ENCODE assay signal across 1 cellular context in the genomic region with DNA sequence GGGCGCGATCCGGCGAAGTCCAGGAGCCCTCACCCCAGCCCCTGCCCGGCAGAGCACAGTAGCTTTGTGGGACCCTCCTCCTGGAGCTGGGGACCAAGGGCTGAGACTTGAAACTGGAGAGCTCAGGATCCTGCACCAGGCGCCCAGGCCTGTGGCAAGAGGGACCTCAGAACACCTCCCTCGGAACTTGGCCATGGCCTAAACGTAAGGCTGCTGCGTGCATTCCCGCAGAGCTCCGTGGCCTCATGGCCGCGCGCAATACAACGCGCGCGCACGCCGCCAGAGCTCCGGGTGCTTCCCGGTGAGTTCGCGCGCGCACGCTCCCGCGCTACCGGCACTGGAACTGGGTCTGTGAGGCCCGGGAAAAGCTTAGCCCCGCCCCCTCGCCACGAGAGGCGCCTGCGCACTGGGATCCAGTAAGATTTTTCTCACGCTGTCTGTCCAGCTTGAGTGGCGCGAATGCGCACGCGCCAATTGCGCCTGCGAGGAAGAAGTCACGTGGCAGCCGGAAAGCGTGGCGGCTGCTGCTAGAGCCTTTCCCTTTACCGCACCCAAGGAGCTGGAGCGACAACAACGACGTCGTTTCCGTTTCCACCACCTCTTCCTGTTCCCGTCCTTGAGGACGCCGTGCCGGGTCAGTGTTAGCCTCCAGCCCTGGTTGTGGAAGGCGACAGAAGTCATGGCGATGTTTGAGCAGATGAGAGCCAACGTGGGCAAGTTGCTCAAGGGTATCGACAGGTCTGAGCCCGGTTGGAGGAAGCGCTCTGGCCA.
TF ChIP-seq lines count a peak whose summit lies in the region.

A gene with protein sequence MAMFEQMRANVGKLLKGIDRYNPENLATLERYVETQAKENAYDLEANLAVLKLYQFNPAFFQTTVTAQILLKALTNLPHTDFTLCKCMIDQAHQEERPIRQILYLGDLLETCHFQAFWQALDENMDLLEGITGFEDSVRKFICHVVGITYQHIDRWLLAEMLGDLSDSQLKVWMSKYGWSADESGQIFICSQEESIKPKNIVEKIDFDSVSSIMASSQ (plus strand): TSS at position 599 of the 771 bp plus-strand sequence. CDS start 81 bp downstream, at position 680.

TF ChIP-seq in A549, 52 proteins besides CTCF, POLR2A, EP300 and RAD21 (continued from another document):
- TF ChIP-seq, protein P1, sequence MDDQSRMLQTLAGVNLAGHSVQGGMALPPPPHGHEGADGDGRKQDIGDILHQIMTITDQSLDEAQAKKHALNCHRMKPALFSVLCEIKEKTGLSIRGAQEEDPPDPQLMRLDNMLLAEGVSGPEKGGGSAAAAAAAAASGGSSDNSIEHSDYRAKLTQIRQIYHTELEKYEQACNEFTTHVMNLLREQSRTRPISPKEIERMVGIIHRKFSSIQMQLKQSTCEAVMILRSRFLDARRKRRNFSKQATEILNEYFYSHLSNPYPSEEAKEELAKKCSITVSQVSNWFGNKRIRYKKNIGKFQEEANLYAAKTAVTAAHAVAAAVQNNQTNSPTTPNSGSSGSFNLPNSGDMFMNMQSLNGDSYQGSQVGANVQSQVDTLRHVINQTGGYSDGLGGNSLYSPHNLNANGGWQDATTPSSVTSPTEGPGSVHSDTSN (IDR thresholded peaks at IDR 0.05) = no peak
- TF ChIP-seq CBX2 (IDR thresholded peaks at IDR 0.05; ENCODE audit: borderline replicate concordance, low read depth) = no peak
- TF ChIP-seq NR3C1 (IDR thresholded peaks at IDR 0.05) = no peak
- TF ChIP-seq ZNF302 (CRISPR knock-in tag; IDR thresholded peaks at IDR 0.05) = no peak
- TF ChIP-seq TFCP2L1 (CRISPR knock-in tag; IDR thresholded peaks at IDR 0.05) = peak; percentile 90
- no peak for TF ChIP-seq HEYL (CRISPR knock-in tag; IDR thresholded peaks at IDR 0.05)
- TF ChIP-seq HOXB5 (CRISPR knock-in tag; IDR thresholded peaks at IDR 0.05) = peak; percentile 88
- no peak for TF ChIP-seq JUNB (IDR thresholded peaks at IDR 0.05)
- peak; percentile 95 for TF ChIP-seq TP53 (CRISPR knock-in tag; IDR thresholded peaks at IDR 0.05)
- TF ChIP-seq EHF (CRISPR knock-in tag; IDR thresholded peaks at IDR 0.05) = peak; percentile 77; the same call in 1 of the 2 replicates
- peak; percentile 42; the same call in 1 of the 2 replicates for TF ChIP-seq FOXS1 (CRISPR knock-in tag; IDR thresholded peaks at IDR 0.05)
- TF ChIP-seq, protein P2, sequence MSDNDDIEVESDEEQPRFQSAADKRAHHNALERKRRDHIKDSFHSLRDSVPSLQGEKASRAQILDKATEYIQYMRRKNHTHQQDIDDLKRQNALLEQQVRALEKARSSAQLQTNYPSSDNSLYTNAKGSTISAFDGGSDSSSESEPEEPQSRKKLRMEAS (IDR thresholded peaks at IDR 0.05) = peak; percentile 99
- TF ChIP-seq EHMT2 (IDR thresholded peaks at IDR 0.05; ENCODE audit: low read depth) = no peak
- no peak for TF ChIP-seq NFE2L2 (conservative IDR thresholded peaks at IDR 0.05; ENCODE audit: low read length)
- no peak for TF ChIP-seq POLR2AphosphoS2 (conservative IDR thresholded peaks at IDR 0.05; ENCODE audit: low read length)
- no peak for TF ChIP-seq ESRRA (IDR thresholded peaks at IDR 0.05; ENCODE audit: borderline replicate concordance, low read length)
- no peak for TF ChIP-seq CBX8 (IDR thresholded peaks at IDR 0.05)
- TF ChIP-seq BHLHE40 (IDR thresholded peaks at IDR 0.05; ENCODE audit: low read depth, low read length) = peak; percentile 70; the same call in 1 of the 2 replicates
- TF ChIP-seq KDM1A (IDR thresholded peaks at IDR 0.05; ENCODE audit: low read depth) = no peak
- TF ChIP-seq, protein P3, sequence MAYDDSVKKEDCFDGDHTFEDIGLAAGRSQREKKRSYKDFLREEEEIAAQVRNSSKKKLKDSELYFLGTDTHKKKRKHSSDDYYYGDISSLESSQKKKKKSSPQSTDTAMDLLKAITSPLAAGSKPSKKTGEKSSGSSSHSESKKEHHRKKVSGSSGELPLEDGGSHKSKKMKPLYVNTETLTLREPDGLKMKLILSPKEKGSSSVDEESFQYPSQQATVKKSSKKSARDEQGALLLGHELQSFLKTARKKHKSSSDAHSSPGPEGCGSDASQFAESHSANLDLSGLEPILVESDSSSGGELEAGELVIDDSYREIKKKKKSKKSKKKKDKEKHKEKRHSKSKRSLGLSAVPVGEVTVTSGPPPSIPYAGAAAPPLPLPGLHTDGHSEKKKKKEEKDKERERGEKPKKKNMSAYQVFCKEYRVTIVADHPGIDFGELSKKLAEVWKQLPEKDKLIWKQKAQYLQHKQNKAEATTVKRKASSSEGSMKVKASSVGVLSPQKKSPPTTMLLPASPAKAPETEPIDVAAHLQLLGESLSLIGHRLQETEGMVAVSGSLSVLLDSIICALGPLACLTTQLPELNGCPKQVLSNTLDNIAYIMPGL (CRISPR knock-in tag; IDR thresholded peaks at IDR 0.05; ENCODE audit: borderline replicate concordance) = peak; percentile 71; the same call in 1 of the 2 replicates
- no peak for TF ChIP-seq RNF2 (IDR thresholded peaks at IDR 0.05; ENCODE audit: borderline replicate concordance, low read depth)
- no peak for TF ChIP-seq ZC3H11A (IDR thresholded peaks at IDR 0.05)
- TF ChIP-seq SMC3 (IDR thresholded peaks at IDR 0.05) = peak; percentile 26; the same call in 1 of the 3 replicates
- TF ChIP-seq HOXB13 (CRISPR knock-in tag; IDR thresholded peaks at IDR 0.05; ENCODE audit: low read depth) = peak; percentile 89; the same call in 1 of the 2 replicates
- TF ChIP-seq FOSB (CRISPR knock-in tag; IDR thresholded peaks at IDR 0.05) = no peak
- no peak for TF ChIP-seq CHD4 (IDR thresholded peaks at IDR 0.05; ENCODE audit: borderline replicate concordance)
- TF ChIP-seq, protein P4, sequence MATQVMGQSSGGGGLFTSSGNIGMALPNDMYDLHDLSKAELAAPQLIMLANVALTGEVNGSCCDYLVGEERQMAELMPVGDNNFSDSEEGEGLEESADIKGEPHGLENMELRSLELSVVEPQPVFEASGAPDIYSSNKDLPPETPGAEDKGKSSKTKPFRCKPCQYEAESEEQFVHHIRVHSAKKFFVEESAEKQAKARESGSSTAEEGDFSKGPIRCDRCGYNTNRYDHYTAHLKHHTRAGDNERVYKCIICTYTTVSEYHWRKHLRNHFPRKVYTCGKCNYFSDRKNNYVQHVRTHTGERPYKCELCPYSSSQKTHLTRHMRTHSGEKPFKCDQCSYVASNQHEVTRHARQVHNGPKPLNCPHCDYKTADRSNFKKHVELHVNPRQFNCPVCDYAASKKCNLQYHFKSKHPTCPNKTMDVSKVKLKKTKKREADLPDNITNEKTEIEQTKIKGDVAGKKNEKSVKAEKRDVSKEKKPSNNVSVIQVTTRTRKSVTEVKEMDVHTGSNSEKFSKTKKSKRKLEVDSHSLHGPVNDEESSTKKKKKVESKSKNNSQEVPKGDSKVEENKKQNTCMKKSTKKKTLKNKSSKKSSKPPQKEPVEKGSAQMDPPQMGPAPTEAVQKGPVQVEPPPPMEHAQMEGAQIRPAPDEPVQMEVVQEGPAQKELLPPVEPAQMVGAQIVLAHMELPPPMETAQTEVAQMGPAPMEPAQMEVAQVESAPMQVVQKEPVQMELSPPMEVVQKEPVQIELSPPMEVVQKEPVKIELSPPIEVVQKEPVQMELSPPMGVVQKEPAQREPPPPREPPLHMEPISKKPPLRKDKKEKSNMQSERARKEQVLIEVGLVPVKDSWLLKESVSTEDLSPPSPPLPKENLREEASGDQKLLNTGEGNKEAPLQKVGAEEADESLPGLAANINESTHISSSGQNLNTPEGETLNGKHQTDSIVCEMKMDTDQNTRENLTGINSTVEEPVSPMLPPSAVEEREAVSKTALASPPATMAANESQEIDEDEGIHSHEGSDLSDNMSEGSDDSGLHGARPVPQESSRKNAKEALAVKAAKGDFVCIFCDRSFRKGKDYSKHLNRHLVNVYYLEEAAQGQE (IDR thresholded peaks at IDR 0.05) = no peak
- no peak for TF ChIP-seq ZFP36 (IDR thresholded peaks at IDR 0.05; ENCODE audit: borderline replicate concordance, partially characterized antibody)
- TF ChIP-seq MAZ (IDR thresholded peaks at IDR 0.05; ENCODE audit: borderline replicate concordance, low read depth, low read length) = no peak
- no peak for TF ChIP-seq HOXA7 (CRISPR knock-in tag; IDR thresholded peaks at IDR 0.05)
- TF ChIP-seq, protein P5, sequence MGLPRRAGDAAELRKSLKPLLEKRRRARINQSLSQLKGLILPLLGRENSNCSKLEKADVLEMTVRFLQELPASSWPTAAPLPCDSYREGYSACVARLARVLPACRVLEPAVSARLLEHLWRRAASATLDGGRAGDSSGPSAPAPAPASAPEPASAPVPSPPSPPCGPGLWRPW (IDR thresholded peaks at IDR 0.05) = no peak
- TF ChIP-seq, protein P6, sequence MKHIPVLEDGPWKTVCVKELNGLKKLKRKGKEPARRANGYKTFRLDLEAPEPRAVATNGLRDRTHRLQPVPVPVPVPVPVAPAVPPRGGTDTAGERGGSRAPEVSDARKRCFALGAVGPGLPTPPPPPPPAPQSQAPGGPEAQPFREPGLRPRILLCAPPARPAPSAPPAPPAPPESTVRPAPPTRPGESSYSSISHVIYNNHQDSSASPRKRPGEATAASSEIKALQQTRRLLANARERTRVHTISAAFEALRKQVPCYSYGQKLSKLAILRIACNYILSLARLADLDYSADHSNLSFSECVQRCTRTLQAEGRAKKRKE (CRISPR knock-in tag; IDR thresholded peaks at IDR 0.05; ENCODE audit: low read depth) = peak; percentile 45; the same call in 1 of the 2 replicates
- no peak; the same call in 1 of the 2 replicates for TF ChIP-seq RFX5 (IDR thresholded peaks at IDR 0.05)
- TF ChIP-seq, protein P7, sequence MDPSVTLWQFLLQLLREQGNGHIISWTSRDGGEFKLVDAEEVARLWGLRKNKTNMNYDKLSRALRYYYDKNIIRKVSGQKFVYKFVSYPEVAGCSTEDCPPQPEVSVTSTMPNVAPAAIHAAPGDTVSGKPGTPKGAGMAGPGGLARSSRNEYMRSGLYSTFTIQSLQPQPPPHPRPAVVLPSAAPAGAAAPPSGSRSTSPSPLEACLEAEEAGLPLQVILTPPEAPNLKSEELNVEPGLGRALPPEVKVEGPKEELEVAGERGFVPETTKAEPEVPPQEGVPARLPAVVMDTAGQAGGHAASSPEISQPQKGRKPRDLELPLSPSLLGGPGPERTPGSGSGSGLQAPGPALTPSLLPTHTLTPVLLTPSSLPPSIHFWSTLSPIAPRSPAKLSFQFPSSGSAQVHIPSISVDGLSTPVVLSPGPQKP (IDR thresholded peaks at IDR 0.05; ENCODE audit: low read depth, low read length) = no peak
- TF ChIP-seq CHD2 (IDR thresholded peaks at IDR 0.05; ENCODE audit: low read length, partially characterized antibody) = no peak
- peak; percentile 95 for TF ChIP-seq NPAS2 (CRISPR knock-in tag; IDR thresholded peaks at IDR 0.05; ENCODE audit: borderline replicate concordance)
- TF ChIP-seq SREBF2 (IDR thresholded peaks at IDR 0.05) = no peak
- TF ChIP-seq, protein P8, sequence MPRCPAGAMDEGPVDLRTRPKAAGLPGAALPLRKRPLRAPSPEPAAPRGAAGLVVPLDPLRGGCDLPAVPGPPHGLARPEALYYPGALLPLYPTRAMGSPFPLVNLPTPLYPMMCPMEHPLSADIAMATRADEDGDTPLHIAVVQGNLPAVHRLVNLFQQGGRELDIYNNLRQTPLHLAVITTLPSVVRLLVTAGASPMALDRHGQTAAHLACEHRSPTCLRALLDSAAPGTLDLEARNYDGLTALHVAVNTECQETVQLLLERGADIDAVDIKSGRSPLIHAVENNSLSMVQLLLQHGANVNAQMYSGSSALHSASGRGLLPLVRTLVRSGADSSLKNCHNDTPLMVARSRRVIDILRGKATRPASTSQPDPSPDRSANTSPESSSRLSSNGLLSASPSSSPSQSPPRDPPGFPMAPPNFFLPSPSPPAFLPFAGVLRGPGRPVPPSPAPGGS (IDR thresholded peaks at IDR 0.05) = peak; percentile 98
- TF ChIP-seq JUN (IDR thresholded peaks at IDR 0.05) = peak; percentile 91 to 95
- no peak for TF ChIP-seq HDAC2 (IDR thresholded peaks at IDR 0.05)
- TF ChIP-seq FOSL2 (IDR thresholded peaks at IDR 0.05) = no peak
- no peak for TF ChIP-seq FOSL2 (CRISPR knock-in tag; IDR thresholded peaks at IDR 0.05)
- TF ChIP-seq, protein P9, sequence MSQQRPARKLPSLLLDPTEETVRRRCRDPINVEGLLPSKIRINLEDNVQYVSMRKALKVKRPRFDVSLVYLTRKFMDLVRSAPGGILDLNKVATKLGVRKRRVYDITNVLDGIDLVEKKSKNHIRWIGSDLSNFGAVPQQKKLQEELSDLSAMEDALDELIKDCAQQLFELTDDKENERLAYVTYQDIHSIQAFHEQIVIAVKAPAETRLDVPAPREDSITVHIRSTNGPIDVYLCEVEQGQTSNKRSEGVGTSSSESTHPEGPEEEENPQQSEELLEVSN (IDR thresholded peaks at IDR 0.05; ENCODE audit: borderline replicate concordance, low read depth) = peak; percentile 98
- peak; percentile 40; the same call in 1 of the 2 replicates for TF ChIP-seq PHF8 (IDR thresholded peaks at IDR 0.05; ENCODE audit: borderline replicate concordance, low read depth)
